In genomic region chr11:118149493-118149892, GRCh38 we compare ENCODE assay signal across 15 cellular contexts. TPM values are rescaled to one million over a fixed set of nuclear protein-coding genes. Genes with fewer than 3 reads are reported as not detected.
DNase-seq lines count a peak whose midpoint lies in the region; ATAC-seq and TF ChIP-seq lines count a peak whose summit lies in the region.
"Had no signal": no experiment of that assay in that cellular context is flagged by ENCODE, and none has a peak within 500 bp of the region (broad histone marks: within the 10 kb centered on the region; RNA-seq: fewer than 3 reads in every experiment).

No MANE protein-coding gene starts in this region.

- 85 to 88% methylated on average over 1 of the region's 1 CpG for WGBS in heart right ventricle, 2 donors
- WGBS in heart left ventricle, 4 donors = 50 to 87% (median 83%) methylated on average over 1 of the region's 1 CpG; no CpG with 5 or more reads in 1 of the 4 donors
- no CpG with 5 or more reads among the region's 1 CpG for WGBS in neuronal stem cell (ENCODE audit: extremely low coverage in 2 of 2, insufficient read length in 2 of 2, insufficient replicate concordance in 1 of 2), 2 donors
- WGBS in stomach, 5 donors = 71 to 100% (median 82%) methylated on average over 1 of the region's 1 CpG

- H4K91ac ChIP-seq in neuronal stem cell (ENCODE audit: low read depth, low read length, poor library complexity) = no peak overlapping the region

- H3K14ac ChIP-seq in neuronal stem cell (ENCODE audit: low read length) = no peak overlapping the region

- no peak overlapping the region for H2AFZ ChIP-seq in neuronal stem cell (ENCODE audit: low read length)

- H2AK5ac ChIP-seq in neuronal stem cell (ENCODE audit: low read depth, low read length) = no peak overlapping the region

- no peak overlapping the region for H2BK120ac ChIP-seq in neuronal stem cell (ENCODE audit: low read depth, low read length)

- peak overlapping the region in 7 of 10 donors; percentile 5 to 84 (median 56) for H3K27ac ChIP-seq in heart right ventricle
- peak overlapping the region in 4 of 12 donors; percentile 52 to 80 (median 69) for H3K27ac ChIP-seq in heart left ventricle
- H3K27ac ChIP-seq in neuronal stem cell (replicated peaks; ENCODE audit: low read length) = no peak overlapping the region
- no peak overlapping the region for H3K27ac ChIP-seq in stomach
- H3K27ac ChIP-seq: BLaER1 treated with 17β-estradiol and CSF1 and Interleukin-3, amounts not matched to agents 10 nM and 100 nM had no signal

- TF ChIP-seq POLR2A in heart left ventricle (IDR thresholded peaks at IDR 0.05) = no peak
- no peak for TF ChIP-seq POLR2A in stomach (IDR thresholded peaks at IDR 0.05)

- no peaks in the 10 kb centered on the region for H3K79me1 ChIP-seq in neuronal stem cell (ENCODE audit: low read depth, low read length)

- peak overlapping the region; percentile 55 for H2BK5ac ChIP-seq in neuronal stem cell (ENCODE audit: low read length)

- no peak overlapping the region for H4K8ac ChIP-seq in neuronal stem cell (ENCODE audit: low read depth, low read length)

- H2BK15ac ChIP-seq in neuronal stem cell (ENCODE audit: low read length) = peak overlapping the region; percentile 45

- H2BK12ac ChIP-seq in neuronal stem cell (ENCODE audit: low read length) = no peak overlapping the region

- peak overlapping the region; percentile 13 for H3K23ac ChIP-seq in neuronal stem cell (ENCODE audit: low read depth, low read length, poor library complexity)

- H3K9ac ChIP-seq in NT2/D1 (ENCODE audit: insufficient read length, low read depth) (peak overlapping the region; percentile 42), neuronal stem cell (ENCODE audit: low read depth, low read length, poor library complexity) (no peak overlapping the region)
- H3K9ac ChIP-seq: BLaER1 treated with 17β-estradiol and CSF1 and Interleukin-3, amounts not matched to agents 10 nM and 100 nM had no signal

- intact Hi-C loops in heart right ventricle (cut with DNase I) (loop anchor here in 6 of 10 donors (5.0 to 10.0 kb wide), 6 partner anchors 33 to 338 kb away; partner anchors contain the start of gene UBE4A (in 2 of the 6)), heart left ventricle (cut with DNase I) (loop anchor here in 8 of 10 donors (5.0 to 10.0 kb wide), 7 partner anchors 85 to 338 kb away; partner anchors contain the start of gene UBE4A (in 5 of the 8)), stomach (cut with DNase I; ENCODE audit: low total_unique reads) (no loop called here)

- no peak for TF ChIP-seq CTCF in heart right ventricle (IDR thresholded peaks at IDR 0.05)
- TF ChIP-seq CTCF in heart left ventricle (IDR thresholded peaks at IDR 0.05) = no peak
- TF ChIP-seq CTCF in stomach (IDR thresholded peaks at IDR 0.05) = no peak

- no peak for DNase-seq in heart right ventricle
- DNase-seq in heart left ventricle = no peak
- no peak for DNase-seq in NT2/D1 (ENCODE audit: low read depth, low spot score)
- DNase-seq in neuronal stem cell (ENCODE audit: low spot score) = no peak
- no peak for DNase-seq in NCI-H1930 (lab: John Stamatoyannopoulos, UW)
- DNase-seq in stomach = no peak
- DNase-seq: 8988T; ACHN; CD4-positive, CD25-positive, alpha-beta regulatory T cell; DMS53; GF-D8 had no signal

- H3K36me3 ChIP-seq in heart right ventricle (no peaks in the 10 kb centered on the region), heart left ventricle (no peaks in the 10 kb centered on the region), NT2/D1 (ENCODE audit: insufficient read depth, insufficient read length, low read length) (no peaks in the 10 kb centered on the region), neuronal stem cell (replicated peaks in 1 of 2; ENCODE audit: control insufficient read depth in 2 of 2, insufficient read depth in 2 of 2, low read length in 2 of 2) (no peaks in the 10 kb centered on the region), stomach (no peaks in the 10 kb centered on the region)
- H3K36me3 ChIP-seq: BLaER1 treated with 17β-estradiol and CSF1 and Interleukin-3, amounts not matched to agents 10 nM and 100 nM had no signal

- H3K4me3 ChIP-seq in heart right ventricle = peak overlapping the region in 1 of 10 donors; percentile 12
- H3K4me3 ChIP-seq in heart left ventricle = peak overlapping the region in 2 of 12 donors; percentile 9 to 72
- H3K4me3 ChIP-seq in NT2/D1 (ENCODE audit: insufficient read length, low read depth) = no peak overlapping the region
- no peak overlapping the region for H3K4me3 ChIP-seq in neuronal stem cell (ENCODE audit: low read length in 2 of 2)
- H3K4me3 ChIP-seq in stomach = no peak overlapping the region
- H3K4me3 ChIP-seq: BLaER1 treated with 17β-estradiol and CSF1 and Interleukin-3, amounts not matched to agents 10 nM and 100 nM had no signal

- ATAC-seq in heart right ventricle = no peak
- no peak for ATAC-seq in heart left ventricle
- ATAC-seq in HG03045 (IDR thresholded peaks at IDR 0.05; ENCODE audit: unreplicated experiment) = no peak

- TF ChIP-seq EP300 in stomach (IDR thresholded peaks at IDR 0.05) = no peak

- H3K27me3 ChIP-seq in heart right ventricle (peaks cover 0 to 60% (median 26%) of the 10 kb centered on the region in 7 donors), heart left ventricle (peaks cover 0 to 28% (median 4%) of the 10 kb centered on the region in 9 donors), NT2/D1 (ENCODE audit: insufficient read depth, insufficient read length) (peaks cover 52% of the 10 kb centered on the region), neuronal stem cell (ENCODE audit: control insufficient read depth in 3 of 3, insufficient read depth in 3 of 3, low read depth in 1 of 3, low read length in 3 of 3) (peaks cover 3 to 95% (median 53%) of the 10 kb centered on the region in 3 experiments), stomach (peaks cover 9 to 63% (median 31%) of the 10 kb centered on the region in 3 donors)

- H3K4me1 ChIP-seq in heart right ventricle (peaks cover 0 to 62% (median 33%) of the 10 kb centered on the region in 9 donors), heart left ventricle (peaks cover 0 to 54% (median 20%) of the 10 kb centered on the region in 12 donors), NT2/D1 (ENCODE audit: insufficient read depth, insufficient read length) (peaks cover 5% of the 10 kb centered on the region), neuronal stem cell (ENCODE audit: control insufficient read depth in 2 of 2, insufficient read depth in 1 of 2, low read depth in 1 of 2, low read length in 2 of 2) (peaks cover 3 to 9% of the 10 kb centered on the region in 2 donors), stomach (peaks cover 20 to 41% (median 33%) of the 10 kb centered on the region in 4 donors)

- no peak overlapping the region for H3K4me2 ChIP-seq in neuronal stem cell (ENCODE audit: insufficient read depth, low read length, poor library complexity, severe bottlenecking)
- H3K4me2 ChIP-seq: BLaER1 treated with 17β-estradiol and CSF1 and Interleukin-3, amounts not matched to agents 10 nM and 100 nM had no signal

- peak overlapping the region; percentile 39 for H3K18ac ChIP-seq in neuronal stem cell (ENCODE audit: low read length)

- H3K4ac ChIP-seq in neuronal stem cell (ENCODE audit: low read length) = peak overlapping the region; percentile 13

- H3K9me3 ChIP-seq in heart right ventricle (no peaks in the 10 kb centered on the region), heart left ventricle (no peaks in the 10 kb centered on the region), NT2/D1 (ENCODE audit: insufficient read depth, low read length) (no peaks in the 10 kb centered on the region), neuronal stem cell (replicated peaks in 1 of 2; ENCODE audit: control insufficient read depth in 2 of 2, insufficient read depth in 1 of 2, low read depth in 1 of 2, low read length in 2 of 2) (no peaks in the 10 kb centered on the region), stomach (no peaks in the 10 kb centered on the region)
- H3K9me3 ChIP-seq: BLaER1 treated with 17β-estradiol and CSF1 and Interleukin-3, amounts not matched to agents 10 nM and 100 nM had no signal

RNA-seq across cellular contexts. Expression of gene SCN4B, which starts 3.1 kb away (rescaled TPM):
- total RNA-seq in heart right ventricle (10 to 100 TPM in 5 of 10 donors, 1 to 10 TPM in 5; 5.7 to 17.5 (median 10.3) TPM), heart left ventricle (10 to 100 TPM in 6 of 9 donors, 1 to 10 TPM in 3; 2.1 to 16.9 (median 12.7) TPM), stomach (1 to 10 TPM in 2 of 5 donors, not detected in 3; 2.2 to 3.6 TPM)
- polyA plus RNA-seq in heart right ventricle (1 to 10 TPM; 5.4 to 8.8 TPM), heart left ventricle (1 to 10 TPM; 6.4 to 8.6 TPM), stomach (1 to 10 TPM in 2 of 3 donors, under 1 TPM in 1; 0.75 to 1.6 (median 1.2) TPM)
- polyA plus RNA-seq in neuronal stem cell (2013, experiment 1 of 2) = 1.0 TPM
- 0.97 TPM for polyA plus RNA-seq in neuronal stem cell (2013, experiment 2 of 2)
- total RNA-seq: CD4-positive, CD25-positive, alpha-beta regulatory T cell; HT1080 had no signal
- polyA plus RNA-seq: CD4-positive, CD25-positive, alpha-beta regulatory T cell; IgD-negative memory B cell had no signal

RNA-seq across cellular contexts. Expression of gene SCN2B, which starts 26.9 kb away (rescaled TPM):
- total RNA-seq in heart right ventricle (10 to 100 TPM in 8 of 10 donors, 1 to 10 TPM in 2; 5.3 to 26.7 (median 20.9) TPM), heart left ventricle (10 to 100 TPM in 5 of 9 donors, 1 to 10 TPM in 4; 3.6 to 32.5 (median 11.8) TPM), stomach (under 1 TPM in 2 of 5 donors, not detected in 3; 0.29 to 0.92 TPM)
- polyA plus RNA-seq in heart right ventricle (1 to 10 TPM; 2.9 to 6.6 TPM), heart left ventricle (10 to 100 TPM in 1 of 2 donors, 1 to 10 TPM in 1; 5.0 to 17.5 TPM), stomach (under 1 TPM; 0.12 to 0.46 (median 0.23) TPM)
- 0.14 TPM for polyA plus RNA-seq in neuronal stem cell (2013, experiment 1 of 2)
- polyA plus RNA-seq in neuronal stem cell (2013, experiment 2 of 2) = 0.14 TPM
- total RNA-seq: CD4-positive, CD25-positive, alpha-beta regulatory T cell; HT1080 had no signal
- polyA plus RNA-seq: CD4-positive, CD25-positive, alpha-beta regulatory T cell; IgD-negative memory B cell had no signal

Comparison
In these comparisons a context has a peak if more than half of its experiments do, and no peak if none do; other contexts are left out.
1. H3K27ac ChIP-seq: peak in heart right ventricle (7 of 10); none in neuronal stem cell (single experiment) and stomach (0 of 5).